Comparison of ENCODE assay signal across 28 cellular contexts in the genomic region with DNA sequence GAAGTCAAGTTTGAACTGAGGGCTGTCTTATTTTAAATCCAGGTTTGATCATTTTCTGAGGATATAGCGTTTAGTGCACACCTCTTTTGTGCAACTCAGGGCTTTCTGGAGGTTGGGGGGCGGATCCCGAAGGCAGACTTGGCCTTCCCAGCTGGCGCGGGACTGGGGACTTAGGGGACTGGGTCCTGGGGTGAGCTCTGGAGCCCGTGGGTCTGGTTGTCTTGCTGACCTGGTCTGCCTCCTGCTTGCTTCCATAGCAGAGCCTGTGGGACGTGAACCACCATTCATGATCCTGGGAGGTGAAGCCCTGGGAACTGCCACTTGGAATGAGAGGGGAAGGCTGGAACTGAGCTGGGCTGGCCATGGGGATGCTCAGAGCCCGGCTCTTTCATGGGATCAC.
"Had no signal": no experiment of that assay in that cellular context is flagged by ENCODE, and none has a peak within 500 bp of the region (broad histone marks: within the 10 kb centered on the region; RNA-seq: fewer than 3 reads in every experiment).

No MANE protein-coding gene starts in this region.

- H3K36me3 Mint-ChIP-seq: naive B cell; naive thymus-derived CD8-positive, alpha-beta T cell; natural killer cell treated with Interleukin-12 subunit alpha and Interleukin-12 subunit beta and Interleukin-15 and Interleukin-18, amount 100 ng/mL, for 72 hours; stimulated activated effector memory CD8-positive, alpha-beta T cell treated with anti-CD3 and anti-CD28 coated beads, Interleukin-12 subunit alpha, Interleukin-12 subunit beta, amount 100 ng/mL, for 72 hours; stimulated activated naive B cell treated with anti-CD40 and anti-IgM and Interleukin-4, amounts not matched to agents 10 μg/mL and 1 μg/mL and 100 μg/mL, for 72 hours; type B pancreatic cell had no signal

- H3K27ac ChIP-seq: ovary, parathyroid adenoma, psoas muscle, right lobe of liver, sigmoid colon, stomach, thoracic aorta, thyroid gland, upper lobe of right lung, uterus had no signal

- H3K4me1 ChIP-seq: parathyroid adenoma, uterus had no signal

- H3K4me1 Mint-ChIP-seq: naive B cell; naive thymus-derived CD8-positive, alpha-beta T cell had no signal

- H2AFZ ChIP-seq: parathyroid adenoma had no signal

- H3K27me3 Mint-ChIP-seq: type B pancreatic cell had no signal

- DNase-seq: naive B cell; nephron progenitor cell; occipital lobe; ovary; psoas muscle; sigmoid colon; small intestine; stimulated activated CD4-positive, alpha-beta T cell treated with anti-CD3 and anti-CD28 coated beads, Interleukin-15, amount 100 ng/mL, for 24 hours; stimulated activated CD4-positive, alpha-beta T cell treated with anti-CD3 and anti-CD28 coated beads, Interleukin-2, amount 100 ng/mL, for 24 hours; stimulated activated CD4-positive, alpha-beta T cell treated with anti-CD3 and anti-CD28 coated beads, Interleukin-2, amount 100 ng/mL, for 48 hours; stimulated activated CD4-positive, alpha-beta T cell treated with anti-CD3 and anti-CD28 coated beads, Interleukin-4, amount 100 ng/mL, for 24 hours; stimulated activated naive B cell treated with anti-CD40 and anti-IgM and Interleukin-4, amounts not matched to agents 10 μg/mL and 1 μg/mL and 100 μg/mL, for 72 hours; stimulated activated naive CD4-positive, alpha-beta T cell treated with Interleukin-2 at 50 U/mL for 16 hours; stomach; thyroid gland; uterus had no signal

- H3K36me3 ChIP-seq: ovary, right lobe of liver, sigmoid colon, stomach, thoracic aorta, thyroid gland, tibial nerve, upper lobe of right lung, uterus had no signal

- H3K9me3 ChIP-seq: ovary, psoas muscle, right lobe of liver, sigmoid colon, stomach, thoracic aorta, thyroid gland, tibial nerve, upper lobe of right lung, uterus had no signal

- H3K9ac ChIP-seq: parathyroid adenoma had no signal

- H3K9me3 Mint-ChIP-seq: naive thymus-derived CD8-positive, alpha-beta T cell; natural killer cell treated with Interleukin-12 subunit alpha and Interleukin-12 subunit beta and Interleukin-15 and Interleukin-18, amount 100 ng/mL, for 72 hours; nephron progenitor cell; neural crest cell; stimulated activated effector memory CD8-positive, alpha-beta T cell treated with anti-CD3 and anti-CD28 coated beads, Interleukin-12 subunit alpha, Interleukin-12 subunit beta, amount 100 ng/mL, for 72 hours; stimulated activated naive CD8-positive, alpha-beta T cell treated with anti-CD3 and anti-CD28 coated beads, Interleukin-15, Interleukin-2, amounts not matched to agents 100 ng/mL and 50 ng/mL, for 24 hours; type B pancreatic cell had no signal

- H3K4me3 Mint-ChIP-seq: naive thymus-derived CD8-positive, alpha-beta T cell; natural killer cell treated with Interleukin-12 subunit alpha and Interleukin-12 subunit beta and Interleukin-15 and Interleukin-18, amount 100 ng/mL, for 72 hours; nephron progenitor cell; neural crest cell; stimulated activated effector memory CD8-positive, alpha-beta T cell treated with anti-CD3 and anti-CD28 coated beads, Interleukin-12 subunit alpha, Interleukin-12 subunit beta, amount 100 ng/mL, for 72 hours; stimulated activated naive B cell treated with anti-CD40 and anti-IgM and Interleukin-4, amounts not matched to agents 10 μg/mL and 1 μg/mL and 100 μg/mL, for 72 hours; stimulated activated naive CD8-positive, alpha-beta T cell treated with anti-CD3 and anti-CD28 coated beads, Interleukin-15, Interleukin-2, amounts not matched to agents 100 ng/mL and 50 ng/mL, for 24 hours; type B pancreatic cell had no signal

- H3K27me3 ChIP-seq: ovary, right lobe of liver, sigmoid colon, stomach, thyroid gland, tibial nerve, upper lobe of right lung, uterus had no signal

- ATAC-seq: naive thymus-derived CD8-positive, alpha-beta T cell; natural killer cell treated with Interleukin-12 subunit alpha and Interleukin-12 subunit beta and Interleukin-15 and Interleukin-18, amount 100 ng/mL, for 72 hours; psoas muscle; right cardiac atrium; right lobe of liver; stimulated activated effector memory CD8-positive, alpha-beta T cell treated with anti-CD3 and anti-CD28 coated beads, Interleukin-12 subunit alpha, Interleukin-12 subunit beta, amount 100 ng/mL, for 72 hours; stimulated activated naive B cell treated with anti-CD40 and anti-IgM and Interleukin-4, amounts not matched to agents 10 μg/mL and 1 μg/mL and 100 μg/mL, for 72 hours; upper lobe of right lung had no signal

- H3K4me3 ChIP-seq: ovary, psoas muscle, right lobe of liver, sigmoid colon, stomach, thoracic aorta, thyroid gland, tibial nerve, upper lobe of right lung, uterus had no signal

- H3K27ac Mint-ChIP-seq: naive thymus-derived CD8-positive, alpha-beta T cell; natural killer cell treated with Interleukin-12 subunit alpha and Interleukin-12 subunit beta and Interleukin-15 and Interleukin-18, amount 100 ng/mL, for 72 hours; nephron progenitor cell; stimulated activated effector memory CD8-positive, alpha-beta T cell treated with anti-CD3 and anti-CD28 coated beads, Interleukin-12 subunit alpha, Interleukin-12 subunit beta, amount 100 ng/mL, for 72 hours; stimulated activated naive B cell treated with anti-CD40 and anti-IgM and Interleukin-4, amounts not matched to agents 10 μg/mL and 1 μg/mL and 100 μg/mL, for 72 hours; stimulated activated naive CD8-positive, alpha-beta T cell treated with anti-CD3 and anti-CD28 coated beads, Interleukin-15, Interleukin-2, amounts not matched to agents 100 ng/mL and 50 ng/mL, for 24 hours; type B pancreatic cell had no signal
